Comparison of ENCODE assay signal across 1 cellular context in genomic region chr20:17681741-17682102, GRCh38.
TF ChIP-seq lines count a peak whose summit lies in the region.

No MANE protein-coding gene starts in this region.

TF ChIP-seq in HepG2, 621 proteins besides CTCF, POLR2A, EP300 and RAD21:
- TF ChIP-seq PRMT3 (CRISPR knock-in tag; IDR thresholded peaks at IDR 0.05; ENCODE audit: borderline replicate concordance, low read depth) = 0 out of 2 replicates have a peak, but pooled peaks have one; percentile 32
- TF ChIP-seq THAP7 (CRISPR knock-in tag; IDR thresholded peaks at IDR 0.05) = no peak
- 0 out of 2 replicates have a peak, but pooled peaks have one; percentile 11 for TF ChIP-seq PCBP1 (IDR thresholded peaks at IDR 0.05; ENCODE audit: borderline replicate concordance, low read depth, low read length)
- 0 out of 2 replicates have a peak, but pooled peaks have one; percentile 3 for TF ChIP-seq ZNF770 (CRISPR knock-in tag; IDR thresholded peaks at IDR 0.05)
- TF ChIP-seq EEA1 (CRISPR knock-in tag; IDR thresholded peaks at IDR 0.05; ENCODE audit: borderline replicate concordance) = no peak
- TF ChIP-seq MTF1 (CRISPR knock-in tag; IDR thresholded peaks at IDR 0.05) = peak; percentile 61; the same call in 1 of the 2 replicates
- TF ChIP-seq ZKSCAN5 (CRISPR knock-in tag; IDR thresholded peaks at IDR 0.05) = no peak
- no peak for TF ChIP-seq ZNF12 (CRISPR knock-in tag; IDR thresholded peaks at IDR 0.05)
- TF ChIP-seq HES4 (CRISPR knock-in tag; IDR thresholded peaks at IDR 0.05; ENCODE audit: borderline replicate concordance) = peak; percentile 29; the same call in 1 of the 2 replicates
- TF ChIP-seq CREBL2 (CRISPR knock-in tag; IDR thresholded peaks at IDR 0.05; ENCODE audit: borderline replicate concordance) = peak; percentile 20; the same call in 1 of the 2 replicates
- TF ChIP-seq ZNF558 (CRISPR knock-in tag; IDR thresholded peaks at IDR 0.05; ENCODE audit: borderline replicate concordance) = peak; percentile 14; the same call in 1 of the 2 replicates
- TF ChIP-seq, protein P1, sequence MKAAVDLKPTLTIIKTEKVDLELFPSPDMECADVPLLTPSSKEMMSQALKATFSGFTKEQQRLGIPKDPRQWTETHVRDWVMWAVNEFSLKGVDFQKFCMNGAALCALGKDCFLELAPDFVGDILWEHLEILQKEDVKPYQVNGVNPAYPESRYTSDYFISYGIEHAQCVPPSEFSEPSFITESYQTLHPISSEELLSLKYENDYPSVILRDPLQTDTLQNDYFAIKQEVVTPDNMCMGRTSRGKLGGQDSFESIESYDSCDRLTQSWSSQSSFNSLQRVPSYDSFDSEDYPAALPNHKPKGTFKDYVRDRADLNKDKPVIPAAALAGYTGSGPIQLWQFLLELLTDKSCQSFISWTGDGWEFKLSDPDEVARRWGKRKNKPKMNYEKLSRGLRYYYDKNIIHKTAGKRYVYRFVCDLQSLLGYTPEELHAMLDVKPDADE (CRISPR knock-in tag; IDR thresholded peaks at IDR 0.05) = no peak
- no peak for TF ChIP-seq TOE1 (CRISPR knock-in tag; IDR thresholded peaks at IDR 0.05)
- TF ChIP-seq ZNF687 (CRISPR knock-in tag; IDR thresholded peaks at IDR 0.05) = no peak
- TF ChIP-seq ZNF879 (CRISPR knock-in tag; IDR thresholded peaks at IDR 0.05) = 0 out of 2 replicates have a peak, but pooled peaks have one; percentile 5
- 0 out of 2 replicates have a peak, but pooled peaks have one; percentile 53 for TF ChIP-seq ZNF790 (CRISPR knock-in tag; IDR thresholded peaks at IDR 0.05; ENCODE audit: borderline replicate concordance)
- TF ChIP-seq ZNF451 (CRISPR knock-in tag; IDR thresholded peaks at IDR 0.05) = 0 out of 2 replicates have a peak, but pooled peaks have one; percentile 18
- TF ChIP-seq ZNF572 (CRISPR knock-in tag; IDR thresholded peaks at IDR 0.05) = no peak
- peak; percentile 4; the same call in 1 of the 2 replicates for TF ChIP-seq FOXC1 (CRISPR knock-in tag; IDR thresholded peaks at IDR 0.05; ENCODE audit: borderline replicate concordance)
- 0 out of 2 replicates have a peak, but pooled peaks have one; percentile 43 for TF ChIP-seq ZXDC (CRISPR knock-in tag; IDR thresholded peaks at IDR 0.05)
- TF ChIP-seq IKZF4 (CRISPR knock-in tag; IDR thresholded peaks at IDR 0.05; ENCODE audit: borderline replicate concordance, low read depth, not compliant biosample characterization) = peak; percentile 21
